Comparison of ENCODE assay signal across 12 cellular contexts in genomic region chr6:42086046-42086664, GRCh38. TPM values are rescaled to one million over a fixed set of nuclear protein-coding genes. Genes with fewer than 3 reads are reported as not detected.
DNase-seq lines count a peak whose midpoint lies in the region; ATAC-seq and TF ChIP-seq lines count a peak whose summit lies in the region.
"Had no signal": no experiment of that assay in that cellular context is flagged by ENCODE, and none has a peak within 500 bp of the region (broad histone marks: within the 10 kb centered on the region; RNA-seq: fewer than 3 reads in every experiment).

No MANE protein-coding gene starts in this region.

- TF ChIP-seq CTCF in GM12864 (IDR thresholded peaks at IDR 0.05; ENCODE audit: low read depth, low read length, missing control alignments): peak; percentile 7
- peak; percentile 26; the same call in 1 of the 2 replicates for TF ChIP-seq CTCF in SK-N-SH (IDR thresholded peaks at IDR 0.05)
- peak; percentile 34 for TF ChIP-seq CTCF in foreskin keratinocyte (conservative IDR thresholded peaks at IDR 0.05)
- TF ChIP-seq CTCF in omental fat pad (IDR thresholded peaks at IDR 0.05): no peak

- H3K4me3 ChIP-seq in GM12864 (ENCODE audit: low read depth, low read length) (no peak overlapping the region), SK-N-SH (ENCODE audit: low read depth in 2 of 2, low read length in 1 of 2) (no peak overlapping the region)
- H3K4me3 ChIP-seq: tibial nerve had no signal

- no peaks in the 10 kb centered on the region for H4K20me1 ChIP-seq in SK-N-SH (ENCODE audit: insufficient read depth)

- peaks cover 4% of the 10 kb centered on the region for H3F3A ChIP-seq in SK-N-SH (replicated peaks; ENCODE audit: insufficient read depth)

- no peak overlapping the region for H3K4me2 ChIP-seq in SK-N-SH

- H3K9me3 ChIP-seq in SK-N-SH: no peaks in the 10 kb centered on the region
- H3K9me3 ChIP-seq: tibial nerve had no signal

- no peak for ATAC-seq in foreskin keratinocyte
- peak; percentile 38 for ATAC-seq in omental fat pad (ENCODE audit: low FRiP score)
- ATAC-seq in HG02798 (IDR thresholded peaks at IDR 0.05; ENCODE audit: poor library complexity, unreplicated experiment): no peak
- ATAC-seq in GM21528 (IDR thresholded peaks at IDR 0.05; ENCODE audit: low FRiP score, unreplicated experiment): no peak
- no peak for ATAC-seq in HG03139 (IDR thresholded peaks at IDR 0.05; ENCODE audit: unreplicated experiment)
- ATAC-seq: Panc1 had no signal

- no peak overlapping the region for H2AFZ ChIP-seq in SK-N-SH (ENCODE audit: low read depth)

- DNase-seq in GM12864 (ENCODE audit: low read depth): no peak
- DNase-seq in SK-N-SH: no peak
- no peak for DNase-seq in foreskin keratinocyte
- DNase-seq in omental fat pad (ENCODE audit: low spot score): no peak
- DNase-seq in C1 segment of cervical spinal cord (lab: John Stamatoyannopoulos, UW): no peak
- DNase-seq: NCI-H1930, retina had no signal

- H3K27me3 ChIP-seq in SK-N-SH (ENCODE audit: insufficient read depth): no peaks in the 10 kb centered on the region
- H3K27me3 ChIP-seq in foreskin keratinocyte: no peaks in the 10 kb centered on the region
- H3K27me3 ChIP-seq: tibial nerve had no signal

- no peak overlapping the region for H3K9ac ChIP-seq in SK-N-SH

- H3K4me1 ChIP-seq in SK-N-SH (ENCODE audit: control insufficient read depth in 1 of 2, insufficient read depth in 2 of 2, low read depth in 1 of 2, low read length in 1 of 2): no peaks in the 10 kb centered on the region
- H3K4me1 ChIP-seq in foreskin keratinocyte: peaks cover 4% of the 10 kb centered on the region
- H3K4me1 ChIP-seq: tibial nerve had no signal

- no peak for TF ChIP-seq EP300 in SK-N-SH (IDR thresholded peaks at IDR 0.05; ENCODE audit: borderline replicate concordance in 1 of 2, low read depth in 1 of 2, low read length in 1 of 2)

- CTCF ChIA-PET in SK-N-SH (lab: Yijun Ruan, JAX): interaction anchor here (1.1 to 18.1 kb wide), 8 partner anchors 10 to 465 kb away, joined by 3 to 159 read pairs (median 6); no protein-coding TSS in a partner anchor

- POLR2A ChIA-PET in SK-N-SH (lab: Yijun Ruan, JAX): no interaction called here

- TF ChIP-seq RAD21 in SK-N-SH (IDR thresholded peaks at IDR 0.05; ENCODE audit: low read length): no peak

- no peak overlapping the region for H3K27ac ChIP-seq in SK-N-SH (ENCODE audit: low read depth in 2 of 2, low read length in 1 of 2)
- no peak overlapping the region for H3K27ac ChIP-seq in foreskin keratinocyte
- H3K27ac ChIP-seq: tibial nerve had no signal

- no peaks in the 10 kb centered on the region for H3K9me2 ChIP-seq in SK-N-SH

- no peaks in the 10 kb centered on the region for H3K79me2 ChIP-seq in SK-N-SH (ENCODE audit: insufficient read depth)

- 91% methylated on average over 11 of the region's 12 CpGs for WGBS in SK-N-SH (ENCODE audit: low lambda C conversion rate)

- no peaks in the 10 kb centered on the region for H3K36me3 ChIP-seq in SK-N-SH (replicated peaks in 1 of 2; ENCODE audit: control insufficient read depth in 1 of 2, insufficient read depth in 2 of 2, low read length in 1 of 2)

TF ChIP-seq in SK-N-SH, 30 proteins besides CTCF, POLR2A, EP300 and RAD21:
- no peak for TF ChIP-seq SIN3A (IDR thresholded peaks at IDR 0.05; ENCODE audit: borderline replicate concordance, low read depth, low read length)
- TF ChIP-seq TCF12 (IDR thresholded peaks at IDR 0.05): no peak
- no peak for TF ChIP-seq FOXJ3 (CRISPR knock-in tag; IDR thresholded peaks at IDR 0.05)
- no peak for TF ChIP-seq RFX5 (IDR thresholded peaks at IDR 0.05; ENCODE audit: low read length)
- TF ChIP-seq USF1 (IDR thresholded peaks at IDR 0.05; ENCODE audit: borderline replicate concordance, low read depth): no peak
- TF ChIP-seq PBX3 (IDR thresholded peaks at IDR 0.05): no peak
- TF ChIP-seq IRF3 (IDR thresholded peaks at IDR 0.05; ENCODE audit: low read depth, low read length): no peak
- TF ChIP-seq MAX (IDR thresholded peaks at IDR 0.05; ENCODE audit: low read depth): no peak
- no peak for TF ChIP-seq JUND (IDR thresholded peaks at IDR 0.05)
- TF ChIP-seq FOXM1 (IDR thresholded peaks at IDR 0.05; ENCODE audit: low read depth): no peak
- TF ChIP-seq MXI1 (IDR thresholded peaks at IDR 0.05; ENCODE audit: low read depth, low read length): no peak
- TF ChIP-seq SMC3 (IDR thresholded peaks at IDR 0.05; ENCODE audit: low read depth, low read length): no peak
- no peak for TF ChIP-seq GABPA (IDR thresholded peaks at IDR 0.05; ENCODE audit: low read depth)
- TF ChIP-seq NRF1 (IDR thresholded peaks at IDR 0.05; ENCODE audit: low read depth, low read length): no peak

RNA-seq across cellular contexts. Expression of gene TAF8, which starts 35.8 kb away (rescaled TPM):
- polyA plus RNA-seq in SK-N-SH (2012; rRNA removed): 21.7 and 27.8 TPM in 2 replicates
- 16.9 and 17.1 TPM in 2 replicates for polyA plus RNA-seq in SK-N-SH (2012; cell fraction: cytosol; rRNA removed)
- 24.3 and 33.4 TPM in 2 replicates for polyA plus RNA-seq in SK-N-SH (2012; cell fraction: nucleus; rRNA removed)
- total RNA-seq in foreskin keratinocyte: 17.3 and 17.7 TPM in 2 replicates
- polyA plus RNA-seq in foreskin keratinocyte: 9.7 and 10.0 TPM in 2 replicates
- 10 to 100 TPM; 24.3 to 41.4 (median 26.1) TPM for total RNA-seq in omental fat pad

RNA-seq across cellular contexts. Expression of gene C6orf132, which starts 56.3 kb away (rescaled TPM):
- not detected in 2 replicates for polyA plus RNA-seq in SK-N-SH (2012; rRNA removed)
- not detected in 2 replicates for polyA plus RNA-seq in SK-N-SH (2012; cell fraction: cytosol; rRNA removed)
- polyA plus RNA-seq in SK-N-SH (2012; cell fraction: nucleus; rRNA removed): not detected in 2 replicates
- total RNA-seq in foreskin keratinocyte: 21.3 and 22.1 TPM in 2 replicates
- polyA plus RNA-seq in foreskin keratinocyte: 20.2 and 28.7 TPM in 2 replicates
- 10 to 100 TPM in 1 of 4 donors, 1 to 10 TPM in 3; 3.0 to 19.0 (median 3.6) TPM for total RNA-seq in omental fat pad

Comparison
In these comparisons a context has a peak if more than half of its experiments do, and no peak if none do; other contexts are left out.
1. CTCF ChIP-seq: peak in GM12864 (single experiment), SK-N-SH (single experiment) and foreskin keratinocyte (single experiment); none in omental fat pad (0 of 3).